Comparison of ENCODE assay signal across 19 cellular contexts in genomic region chr3:135981701-135982403, GRCh38. TPM values are rescaled to one million over a fixed set of nuclear protein-coding genes. Genes with fewer than 3 reads are reported as not detected.
DNase-seq lines count a peak whose midpoint lies in the region; ATAC-seq, FAIRE-seq and TF ChIP-seq lines count a peak whose summit lies in the region.
"Had no signal": no experiment of that assay in that cellular context is flagged by ENCODE, and none has a peak within 500 bp of the region (broad histone marks: within the 10 kb centered on the region; RNA-seq: fewer than 3 reads in every experiment).

No MANE protein-coding gene starts in this region.

- no peak overlapping the region for H3K4me3 ChIP-seq in A549
- no peak overlapping the region for H3K4me3 ChIP-seq in HCT116 (replicated peaks in 1 of 2; ENCODE audit: low read depth in 1 of 2, low read length in 2 of 2)
- no peak overlapping the region for H3K4me3 ChIP-seq in foreskin fibroblast (ENCODE audit: low read depth in 1 of 2, low read length in 2 of 2)
- no peak overlapping the region for H3K4me3 ChIP-seq in body of pancreas

- peaks cover 25% of the 10 kb centered on the region for H3K4me1 Mint-ChIP-seq in chondrocyte (ENCODE audit: low read depth)
- H3K4me1 Mint-ChIP-seq: B cell, CD14-positive monocyte had no signal

- RAD21 ChIA-PET in HCT116 (lab: Charles Lee; ENCODE audit: low non-redundant PET in 1 of 2, low total read pairs in 2 of 2, uncharacterized antibody in 2 of 2, unreplicated experiment in 2 of 2), result no interaction called here

- no peaks in the 10 kb centered on the region for H3K9me2 ChIP-seq in HCT116 (ENCODE audit: insufficient read depth)

- H3K79me2 ChIP-seq in HCT116 (ENCODE audit: insufficient read depth, low read length), result no peaks in the 10 kb centered on the region

- DNase-seq in A549 (ENCODE audit: low read depth in 1 of 2, low spot score in 1 of 2) (no peak), HCT116 (ENCODE audit: low read depth, low spot score) (no peak), chondrocyte (ENCODE audit: low spot score) (no peak), foreskin fibroblast (peak; percentile 63 to 79), body of pancreas (no peak), dermis blood vessel endothelial cell (no peak), DMS53 treated with DMSO at 0.1 percent for 48 hours (lab: John Stamatoyannopoulos, UW; ENCODE audit: unreplicated experiment) (no peak)
- DNase-seq: Karpas-422, MV-4-11, NCI-H1417, NCI-H1694 treated with DMSO at 0.1 percent for 48 hours, NCI-H2081 treated with DMSO at 0.1 percent for 48 hours, NCI-H446 treated with DMSO at 0.1 percent for 48 hours, NCI-H526 treated with DMSO at 0.1 percent for 48 hours, OCI-M1, Right ventricle myocardium superior had no signal

- H3K36me3 ChIP-seq in HCT116 (ENCODE audit: control insufficient read depth in 1 of 2, insufficient read depth in 2 of 2, low read length in 2 of 2) (no peaks in the 10 kb centered on the region), body of pancreas (replicated peaks in 1 of 2; ENCODE audit: insufficient read depth in 1 of 2, low read depth in 2 of 2) (no peaks in the 10 kb centered on the region)

- H3K9ac ChIP-seq in HCT116 (ENCODE audit: low read length), result no peak overlapping the region

- H3K27me3 Mint-ChIP-seq in chondrocyte (ENCODE audit: low read depth), result no peaks in the 10 kb centered on the region

- no peak for TF ChIP-seq EP300 in A549 (IDR thresholded peaks at IDR 0.05)

- H3K27ac ChIP-seq in A549, result no peak overlapping the region
- no peak overlapping the region for H3K27ac ChIP-seq in HCT116 (ENCODE audit: low read depth, low read length)
- no peak overlapping the region for H3K27ac ChIP-seq in body of pancreas

- TF ChIP-seq CTCF in A549 (IDR thresholded peaks at IDR 0.05) (no peak), HCT116 (IDR thresholded peaks at IDR 0.05 in 2 of 3, conservative IDR thresholded peaks at IDR 0.05 in 1 of 3; ENCODE audit: borderline replicate concordance in 1 of 3, insufficient read depth in 1 of 3, low read depth in 2 of 3, low read length in 2 of 3) (no peak), chondrocyte (IDR thresholded peaks at IDR 0.05) (no peak), foreskin fibroblast (IDR thresholded peaks at IDR 0.05; ENCODE audit: low read depth, low read length) (no peak), body of pancreas (IDR thresholded peaks at IDR 0.05) (no peak)

- no TSS peak for BruUV-seq in HCT116 (replicated peaks; lab: Mats Ljungman, UMichigan)

- 54% methylated on average over 4 of the region's 4 CpGs for WGBS in A549 (ENCODE audit: missing lambda C conversion rate)
- 88% methylated on average over 4 of the region's 4 CpGs for WGBS in body of pancreas, 2 donors

- H3K9me3 ChIP-seq in A549 (no peaks in the 10 kb centered on the region), HCT116 (ENCODE audit: control insufficient read depth in 1 of 2, insufficient read depth in 1 of 2, low read depth in 1 of 2, low read length in 2 of 2) (no peaks in the 10 kb centered on the region), body of pancreas (no peaks in the 10 kb centered on the region)

- H3K27ac Mint-ChIP-seq in chondrocyte (ENCODE audit: unreplicated experiment), result peak overlapping the region; percentile 38
- H3K27ac Mint-ChIP-seq: B cell, CD14-positive monocyte had no signal

- no peak overlapping the region for H3K4me3 Mint-ChIP-seq in chondrocyte (ENCODE audit: unreplicated experiment)
- H3K4me3 Mint-ChIP-seq: B cell, CD14-positive monocyte had no signal

- H3K27me3 ChIP-seq in HCT116 (ENCODE audit: insufficient read depth, low read length) (no peaks in the 10 kb centered on the region), body of pancreas (no peaks in the 10 kb centered on the region)

- TF ChIP-seq RAD21 in A549 (conservative IDR thresholded peaks at IDR 0.05 in 1 of 2, IDR thresholded peaks at IDR 0.05 in 1 of 2) (no peak), HCT116 (IDR thresholded peaks at IDR 0.05; ENCODE audit: low read depth) (no peak)

- POLR2A ChIA-PET in A549 (lab: Yijun Ruan, JAX) (no interaction called here), HCT116 (lab: Charles Lee) (no interaction called here)

- intact Hi-C loops in HCT116 (cut with micrococcal nuclease), result no loop called here
- intact Hi-C loops in body of pancreas (cut with DNase I), result no loop called here

- H3K36me3 Mint-ChIP-seq in chondrocyte (ENCODE audit: low read depth), result no peaks in the 10 kb centered on the region
- H3K36me3 Mint-ChIP-seq: CD14-positive monocyte had no signal

- H4K20me1 ChIP-seq in HCT116 (ENCODE audit: insufficient read depth), result no peaks in the 10 kb centered on the region

- peak overlapping the region; percentile 65 for H3K4me2 ChIP-seq in A549
- H3K4me2 ChIP-seq in HCT116 (ENCODE audit: low read length), result peak overlapping the region; percentile 11; the same call in 1 of the 2 replicates

- no peak for FAIRE-seq in A549 (lab: Jason Lieb, UNC)

- no peak overlapping the region for H2AFZ ChIP-seq in HCT116 (ENCODE audit: low read depth, low read length, poor library complexity, severe bottlenecking)

- H3K4me1 ChIP-seq in A549 (peaks cover 21% of the 10 kb centered on the region), HCT116 (ENCODE audit: control insufficient read depth in 1 of 2, insufficient read depth in 2 of 2, low read length in 2 of 2) (peaks cover 0 to 16% of the 10 kb centered on the region in 2 experiments; a peak in 3 of 4 replicates), body of pancreas (no peaks in the 10 kb centered on the region)

- ATAC-seq in A549 (no peak), HCT116 (no peak), HG02852 (IDR thresholded peaks at IDR 0.05; ENCODE audit: unreplicated experiment) (no peak), body of pancreas (no peak)

- no peak for TF ChIP-seq POLR2A in A549 (IDR thresholded peaks at IDR 0.05; ENCODE audit: low read length)
- TF ChIP-seq POLR2A in HCT116 (IDR thresholded peaks at IDR 0.05; ENCODE audit: borderline replicate concordance, extremely low read depth, insufficient read depth, insufficient read length), result no peak
- TF ChIP-seq POLR2A in body of pancreas (IDR thresholded peaks at IDR 0.05), result no peak

- H3K9me3 Mint-ChIP-seq in chondrocyte (ENCODE audit: low read depth), result no peaks in the 10 kb centered on the region

- CTCF ChIA-PET in A549 (lab: Yijun Ruan, JAX), result no interaction called here
- CTCF ChIA-PET in HCT116 (lab: Charles Lee), result no interaction called here

TF ChIP-seq in A549, 52 proteins besides CTCF, POLR2A, EP300 and RAD21:
- no peak for TF ChIP-seq BCL3 (IDR thresholded peaks at IDR 0.05)

TF ChIP-seq in HCT116, 20 proteins besides CTCF, POLR2A, EP300 and RAD21:
- no peak for TF ChIP-seq EGR1 (IDR thresholded peaks at IDR 0.05; ENCODE audit: low read depth)
- no peak for TF ChIP-seq ZNF274 (IDR thresholded peaks at IDR 0.05; ENCODE audit: low read depth, low read length)

RNA-seq across cellular contexts. Expression of gene PPP2R3A, which starts 16.3 kb away (rescaled TPM):
- polyA plus RNA-seq in A549 (2011; rRNA removed) (2.9 and 3.2 TPM in 2 replicates), A549 (2017; fragmentation: RNase III; extraction: RNeasy Plus Mini Kit Qiagen cat#74134 plus additional on column Dnase treatment) (1.9 to 2.2 TPM (median 2.0 TPM) in 3 replicates)
- 0.52 and 0.61 TPM in 2 replicates for polyA plus RNA-seq in A549 (2012; cell fraction: cytosol; rRNA removed)
- polyA plus RNA-seq in A549 (2012; cell fraction: nucleus; rRNA removed), result 0.23 and 0.38 TPM in 2 replicates
- polyA minus RNA-seq in A549 (2011; rRNA and poly(A)+ RNA removed), result 4.8 and 5.2 TPM in 2 replicates
- total RNA-seq in HCT116 (2021; ENCODE audit: unreplicated experiment) (6.1 TPM), chondrocyte (14.7 to 20.6 TPM (median 14.8 TPM) in 3 replicates), body of pancreas (10 to 100 TPM; 11.2 to 22.4 TPM), dermis blood vessel endothelial cell (7.3 and 9.9 TPM in 2 replicates)
- polyA plus RNA-seq in HCT116 (2012), result 2.6 and 2.7 TPM in 2 replicates

Comparison
In these comparisons a context has a peak if more than half of its experiments do, and no peak if none do; other contexts are left out.
1. DNase-seq: peak in foreskin fibroblast (2 of 2); none in A549 (0 of 2), HCT116 (single experiment), chondrocyte (single experiment), body of pancreas (0 of 4), dermis blood vessel endothelial cell (single experiment) and DMS53 treated with DMSO at 0.1 percent for 48 hours (single experiment).